ENCODE assay signal across 3 cellular contexts in the genomic region with DNA sequence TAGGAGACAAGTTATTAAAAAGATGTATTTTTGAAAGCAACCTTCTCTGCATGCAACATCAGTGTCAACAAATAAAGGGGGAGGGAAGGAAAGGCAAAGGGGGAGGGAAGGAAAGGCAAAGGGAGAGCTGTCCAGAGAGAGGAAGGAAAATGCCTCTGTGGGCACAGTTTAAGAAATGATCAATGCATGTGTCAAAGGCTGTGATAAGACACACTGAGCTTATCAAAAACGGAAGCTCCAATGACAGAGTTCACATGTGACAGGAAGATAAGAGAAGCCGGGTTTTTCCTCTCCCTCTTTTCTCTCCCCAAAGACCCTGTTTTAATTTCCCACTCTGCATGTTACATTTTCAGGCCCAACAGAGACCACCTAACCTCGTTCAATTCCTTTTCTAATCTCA.
TF ChIP-seq lines count a peak whose summit lies in the region.

No MANE protein-coding gene starts in this region.

TF ChIP-seq in liver, 16 proteins besides CTCF, POLR2A, EP300 and RAD21:
- TF ChIP-seq REST (IDR thresholded peaks at IDR 0.05) (no peak), GABPA (IDR thresholded peaks at IDR 0.05 in 1 of 2, conservative IDR thresholded peaks at IDR 0.05 in 1 of 2) (peak; percentile 26 to 60)

TF ChIP-seq in HepG2, 621 proteins besides CTCF, POLR2A, EP300 and RAD21:
- no peak for TF ChIP-seq ZNF138 (CRISPR knock-in tag; IDR thresholded peaks at IDR 0.05; ENCODE audit: low read depth)
TF ChIP-seq in HepG2: peak in this region for 0.

TF ChIP-seq in GM12878, 131 proteins besides CTCF, POLR2A, EP300 and RAD21:
- TF ChIP-seq TCF7 (IDR thresholded peaks at IDR 0.05; ENCODE audit: borderline replicate concordance) = no peak
- TF ChIP-seq NRF1 (conservative IDR thresholded peaks at IDR 0.05; ENCODE audit: low read depth, low read length) = no peak
- no peak for TF ChIP-seq MAX (IDR thresholded peaks at IDR 0.05; ENCODE audit: low read depth, low read length)
- no peak for TF ChIP-seq ATF2 (IDR thresholded peaks at IDR 0.05; ENCODE audit: low read length)
- no peak for TF ChIP-seq WRNIP1 (IDR thresholded peaks at IDR 0.05; ENCODE audit: borderline replicate concordance, low read depth, low read length)
- no peak for TF ChIP-seq JUNB (IDR thresholded peaks at IDR 0.05)
- no peak for TF ChIP-seq ATF7 (IDR thresholded peaks at IDR 0.05; ENCODE audit: low read depth)
- TF ChIP-seq SUPT20H (IDR thresholded peaks at IDR 0.05; ENCODE audit: borderline replicate concordance, control insufficient read depth, low read depth, low read length) = no peak
- no peak for TF ChIP-seq MXI1 (IDR thresholded peaks at IDR 0.05; ENCODE audit: low read depth, low read length)
- no peak for TF ChIP-seq ZNF622 (IDR thresholded peaks at IDR 0.05)
- TF ChIP-seq BCLAF1 (IDR thresholded peaks at IDR 0.05) = no peak
- no peak for TF ChIP-seq SMAD1 (IDR thresholded peaks at IDR 0.05; ENCODE audit: low read depth, partially characterized antibody)
- TF ChIP-seq SREBF2 (IDR thresholded peaks at IDR 0.05; ENCODE audit: low read length) = no peak
- TF ChIP-seq RB1 (IDR thresholded peaks at IDR 0.05; ENCODE audit: borderline replicate concordance) = no peak
- TF ChIP-seq MYB (IDR thresholded peaks at IDR 0.05; ENCODE audit: borderline replicate concordance, low read depth, low read length) = no peak
- no peak for TF ChIP-seq TAF1 (IDR thresholded peaks at IDR 0.05; ENCODE audit: borderline replicate concordance, low read depth, low read length)
- TF ChIP-seq USF2 (IDR thresholded peaks at IDR 0.05; ENCODE audit: borderline replicate concordance, low read depth, low read length) = no peak
- TF ChIP-seq TARDBP (IDR thresholded peaks at IDR 0.05; ENCODE audit: borderline replicate concordance) = no peak
